In genomic region chr17:81516439-81516838, GRCh38 we compare ENCODE assay signal across 8 cellular contexts. TPM values are rescaled to one million over a fixed set of nuclear protein-coding genes. Genes with fewer than 3 reads are reported as not detected.
DNase-seq lines count a peak whose midpoint lies in the region; ATAC-seq and TF ChIP-seq lines count a peak whose summit lies in the region.

No MANE protein-coding gene starts in this region.

- H3K9ac ChIP-seq in GM23248, result peak overlapping the region; percentile 81
- H3K9ac ChIP-seq in smooth muscle cell (ENCODE audit: low read depth), result no peak overlapping the region

- H3K36me3 Mint-ChIP-seq in activated CD8-positive, alpha-beta T cell treated with anti-CD3 and anti-CD28 coated beads for 36 hours (ENCODE audit: low read depth), result peaks cover 11% of the 10 kb centered on the region

- intact Hi-C loops in activated CD8-positive, alpha-beta T cell treated with anti-CD3 and anti-CD28 coated beads for 36 hours (cut with micrococcal nuclease), result no loop called here

- H3K4me1 ChIP-seq in GM23248 (ENCODE audit: insufficient read depth) (peaks cover 28% of the 10 kb centered on the region), right atrium auricular region (peaks cover 0 to 61% of the 10 kb centered on the region in 2 donors), smooth muscle cell (ENCODE audit: low read depth) (peaks cover 41% of the 10 kb centered on the region)

- peaks cover 25% of the 10 kb centered on the region for H3K4me1 Mint-ChIP-seq in activated CD8-positive, alpha-beta T cell treated with anti-CD3 and anti-CD28 coated beads for 36 hours (ENCODE audit: low read depth)

- H3K9me3 ChIP-seq in GM23248 (ENCODE audit: low read depth), result no peaks in the 10 kb centered on the region
- no peaks in the 10 kb centered on the region for H3K9me3 ChIP-seq in right atrium auricular region
- no peaks in the 10 kb centered on the region for H3K9me3 ChIP-seq in smooth muscle cell (replicated peaks; ENCODE audit: low read depth)

- H3K27ac ChIP-seq in GM23248 (peak overlapping the region; percentile 82; the same call in 1 of the 2 replicates), right atrium auricular region (peak overlapping the region; percentile 98 to 100), smooth muscle cell (ENCODE audit: low read depth) (peak overlapping the region; percentile 1)

- H2AFZ ChIP-seq in GM23248 (no peak overlapping the region), smooth muscle cell (ENCODE audit: low read depth) (no peak overlapping the region)

- DNase-seq in GM23248 (no peak), right atrium auricular region (ENCODE audit: low spot score) (no peak), smooth muscle cell (lab: John Stamatoyannopoulos, UW; ENCODE audit: unreplicated experiment) (no peak), SK-N-DZ (ENCODE audit: low spot score) (no peak), middle frontal gyrus (ENCODE audit: extremely low spot score, low spot score) (no peak)
- DNase-seq in activated CD8-positive, alpha-beta T cell treated with anti-CD3 and anti-CD28 coated beads for 36 hours, result no peak

- H4K20me1 ChIP-seq in GM23248 (ENCODE audit: insufficient read depth) (peaks cover 4% of the 10 kb centered on the region; the same call in 1 of the 2 replicates), smooth muscle cell (ENCODE audit: low read depth) (peaks cover 64% of the 10 kb centered on the region)

- H3K79me2 ChIP-seq in GM23248 (ENCODE audit: insufficient read depth), result peaks cover 44% of the 10 kb centered on the region
- peaks cover 41% of the 10 kb centered on the region for H3K79me2 ChIP-seq in smooth muscle cell (ENCODE audit: low read depth)

- H3K27ac Mint-ChIP-seq in activated CD8-positive, alpha-beta T cell treated with anti-CD3 and anti-CD28 coated beads for 36 hours, result peak overlapping the region; percentile 38

- WGBS in GM23248 (ENCODE audit: low coverage in 1 of 2, low lambda C conversion rate in 2 of 2, missing lambda C conversion rate in 2 of 2), 2 experiments, result 45 to 53% methylated on average over 4 of the region's 4 CpGs
- WGBS in smooth muscle cell (ENCODE audit: low lambda C conversion rate), result 77% methylated on average over 4 of the region's 4 CpGs

- no peak for ATAC-seq in activated CD8-positive, alpha-beta T cell treated with anti-CD3 and anti-CD28 coated beads for 36 hours
- ATAC-seq in GM18858 (IDR thresholded peaks at IDR 0.05; ENCODE audit: unreplicated experiment) (no peak), HG02885 (IDR thresholded peaks at IDR 0.05; ENCODE audit: poor library complexity, unreplicated experiment) (no peak)

- CTCF ChIA-PET in activated CD8-positive, alpha-beta T cell treated with anti-CD3 and anti-CD28 coated beads for 36 hours (lab: Charles Lee), result interaction anchor here (0.9 to 1.4 kb wide), 3 partner anchors 32 to 263 kb away, joined by 3 to 6 read pairs (median 3); no protein-coding TSS in a partner anchor

- in situ Hi-C loops in GM23248 (cut with MboI), result no loop called here

- TF ChIP-seq CTCF in activated CD8-positive, alpha-beta T cell treated with anti-CD3 and anti-CD28 coated beads for 36 hours (IDR thresholded peaks at IDR 0.05), result no peak
- TF ChIP-seq CTCF in right atrium auricular region (IDR thresholded peaks at IDR 0.05) (no peak), smooth muscle cell (IDR thresholded peaks at IDR 0.05; ENCODE audit: borderline replicate concordance, insufficient read depth, poor library complexity, severe bottlenecking) (no peak)

- H3K36me3 ChIP-seq in GM23248 (ENCODE audit: low read depth), result peaks cover 6% of the 10 kb centered on the region
- peaks cover 9% of the 10 kb centered on the region for H3K36me3 ChIP-seq in right atrium auricular region
- H3K36me3 ChIP-seq in smooth muscle cell (ENCODE audit: low read depth), result no peaks in the 10 kb centered on the region

- peak overlapping the region; percentile 91 for H3K4me2 ChIP-seq in GM23248 (ENCODE audit: unreplicated experiment)
- peak overlapping the region; percentile 99 for H3K4me2 ChIP-seq in smooth muscle cell

- no peaks in the 10 kb centered on the region for H3K27me3 ChIP-seq in GM23248 (replicated peaks; ENCODE audit: insufficient read depth)
- H3K27me3 ChIP-seq in right atrium auricular region, result no peaks in the 10 kb centered on the region
- H3K27me3 ChIP-seq in smooth muscle cell (ENCODE audit: low read depth), result no peaks in the 10 kb centered on the region

- no peaks in the 10 kb centered on the region for H3K9me3 Mint-ChIP-seq in activated CD8-positive, alpha-beta T cell treated with anti-CD3 and anti-CD28 coated beads for 36 hours

- H3F3A ChIP-seq in GM23248 (ENCODE audit: insufficient read depth) (peaks cover 31% of the 10 kb centered on the region), smooth muscle cell (ENCODE audit: low read depth) (peaks cover 36% of the 10 kb centered on the region)

- no peaks in the 10 kb centered on the region for H3K27me3 Mint-ChIP-seq in activated CD8-positive, alpha-beta T cell treated with anti-CD3 and anti-CD28 coated beads for 36 hours

- peak overlapping the region; percentile 88 for H3K4me3 Mint-ChIP-seq in activated CD8-positive, alpha-beta T cell treated with anti-CD3 and anti-CD28 coated beads for 36 hours

- H3K4me3 ChIP-seq in GM23248, result peak overlapping the region; percentile 87
- H3K4me3 ChIP-seq in right atrium auricular region, result peak overlapping the region; percentile 67 to 94
- peak overlapping the region; percentile 61 for H3K4me3 ChIP-seq in smooth muscle cell

- H3K9me2 ChIP-seq in GM23248 (ENCODE audit: insufficient read depth), result no peaks in the 10 kb centered on the region

- POLR2A ChIA-PET in activated CD8-positive, alpha-beta T cell treated with anti-CD3 and anti-CD28 coated beads for 36 hours (lab: Charles Lee), result interaction anchor here (0.7 to 4.0 kb wide), 4 partner anchors 29 to 240 kb away, joined by 3 to 22 read pairs (median 4); partner anchors contain the start of gene FAAP100

RNA-seq across cellular contexts. Expression of gene ACTG1, which starts 3.8 kb away (rescaled TPM):
- 8,476 and 9,349 TPM in 2 replicates for total RNA-seq in GM23248 (2014; rRNA removed; shearing (Covaris generic))
- polyA plus RNA-seq in GM23248 (2016; fragmentation: Nextera tagmentation; extraction: Ambion mirVana) (3,778 and 3,933 TPM in 2 replicates), smooth muscle cell (5,089 and 5,332 TPM in 2 replicates)
- total RNA-seq in activated CD8-positive, alpha-beta T cell treated with anti-CD3 and anti-CD28 coated beads for 36 hours, result 1,000 to 10,000 TPM; 4,606 to 4,756 TPM
- total RNA-seq in right atrium auricular region (1,000 to 10,000 TPM; 1,076 to 1,610 TPM), smooth muscle cell (6,157 and 6,793 TPM in 2 replicates)
- 2,351 and 2,595 TPM in 2 replicates for polyA plus RNA-seq in SK-N-DZ (2014; cell fraction: cytosol; rRNA removed)
- 1,254 and 2,322 TPM in 2 replicates for polyA plus RNA-seq in SK-N-DZ (2014; cell fraction: nucleus; rRNA removed)

RNA-seq across cellular contexts. Expression of gene FSCN2, which starts 11.7 kb away (rescaled TPM):
- 2.3 and 3.2 TPM in 2 replicates for total RNA-seq in GM23248 (2014; rRNA removed; shearing (Covaris generic))
- 0.23 and 0.48 TPM in 2 replicates for polyA plus RNA-seq in GM23248 (2016; fragmentation: Nextera tagmentation; extraction: Ambion mirVana)
- under 1 TPM in 1 of 2 experiments, not detected in 1; 0.32 TPM for total RNA-seq in activated CD8-positive, alpha-beta T cell treated with anti-CD3 and anti-CD28 coated beads for 36 hours
- total RNA-seq in right atrium auricular region, result under 1 TPM; 0.63 to 0.74 TPM
- 0.63 and 2.2 TPM in 2 replicates for total RNA-seq in smooth muscle cell
- 0.56 and 0.72 TPM in 2 replicates for polyA plus RNA-seq in smooth muscle cell
- polyA plus RNA-seq in SK-N-DZ (2014; cell fraction: cytosol; rRNA removed), result 0.13 TPM in 1 of 2 replicates, not detected in the other
- 0.52 TPM in 1 of 2 replicates, not detected in the other for polyA plus RNA-seq in SK-N-DZ (2014; cell fraction: nucleus; rRNA removed)

RNA-seq across cellular contexts. Expression of gene FAAP100, which starts 35.7 kb away (rescaled TPM):
- total RNA-seq in GM23248 (2014; rRNA removed; shearing (Covaris generic)), result 44.9 and 45.5 TPM in 2 replicates
- 25.2 and 25.7 TPM in 2 replicates for polyA plus RNA-seq in GM23248 (2016; fragmentation: Nextera tagmentation; extraction: Ambion mirVana)
- total RNA-seq in activated CD8-positive, alpha-beta T cell treated with anti-CD3 and anti-CD28 coated beads for 36 hours, result 10 to 100 TPM; 40.5 to 42.7 TPM
- 10 to 100 TPM; 12.8 to 13.7 TPM for total RNA-seq in right atrium auricular region
- 17.9 and 19.4 TPM in 2 replicates for total RNA-seq in smooth muscle cell
- polyA plus RNA-seq in smooth muscle cell, result 25.4 and 28.5 TPM in 2 replicates
- 40.2 and 49.0 TPM in 2 replicates for polyA plus RNA-seq in SK-N-DZ (2014; cell fraction: cytosol; rRNA removed)
- 85.2 and 88.2 TPM in 2 replicates for polyA plus RNA-seq in SK-N-DZ (2014; cell fraction: nucleus; rRNA removed)

Comparison
In these comparisons a context has a peak if more than half of its experiments do, and no peak if none do; other contexts are left out.
1. H3K27ac ChIP-seq: peak in every context shown above with its lines; median percentile 99 in right atrium auricular region; 82 in GM23248; 1 in smooth muscle cell.